16 cellular contexts compared by ENCODE assay signal in the genomic region with DNA sequence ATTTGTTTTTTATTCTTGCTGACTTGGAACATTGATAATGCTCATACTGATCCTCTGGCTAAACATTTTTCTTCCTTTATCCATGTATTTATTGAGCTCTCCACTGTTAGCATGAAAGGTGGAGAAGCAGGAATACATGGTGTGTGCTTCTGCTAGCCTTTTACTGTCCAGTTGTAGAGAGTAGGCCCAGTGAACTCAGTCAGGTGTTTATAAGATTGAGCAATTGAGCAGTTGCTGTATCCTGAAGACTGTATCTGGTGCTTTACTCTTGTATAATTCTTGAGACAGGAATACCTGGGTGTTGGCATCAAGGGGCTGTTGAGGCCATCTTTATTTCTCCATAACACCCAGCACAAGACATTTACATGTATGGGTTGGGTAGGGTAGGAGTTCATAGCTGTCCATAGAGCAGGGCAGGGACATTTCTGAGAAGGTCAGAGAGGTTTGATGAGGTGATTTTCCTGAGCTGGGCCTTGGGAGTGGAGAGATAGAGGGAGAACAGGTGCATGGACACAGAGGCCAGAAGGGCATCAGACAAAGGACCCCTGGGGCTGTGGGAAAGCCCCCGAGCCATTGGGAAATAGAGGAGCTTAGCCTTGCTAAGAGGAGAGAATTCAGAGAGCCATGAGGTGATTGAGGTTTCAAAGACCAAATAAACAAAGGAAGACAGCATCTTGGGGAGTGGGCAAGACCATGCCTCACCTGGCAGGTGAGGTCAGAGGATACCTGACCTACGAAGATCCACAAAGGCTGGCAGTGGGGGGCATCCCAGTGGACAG.
A peak's percentile ranks its signal among the peaks of the same experiment; 100 is the strongest.
DNase-seq lines count a peak whose midpoint lies in the region; ATAC-seq, FAIRE-seq and TF ChIP-seq lines count a peak whose summit lies in the region.
"Had no signal": no experiment of that assay in that cellular context is flagged by ENCODE, and none has a peak within 500 bp of the region (broad histone marks: within the 10 kb centered on the region; RNA-seq: fewer than 3 reads in every experiment).

No MANE protein-coding gene starts in this region.

- no peaks in the 10 kb centered on the region for H3K36me3 Mint-ChIP-seq in glutamatergic neuron (ENCODE audit: unreplicated experiment)
- no peaks in the 10 kb centered on the region for H3K36me3 Mint-ChIP-seq in CD4-positive, alpha-beta memory T cell
- H3K36me3 Mint-ChIP-seq: naive B cell; stimulated activated memory B cell treated with anti-CD40 and anti-IgM and Interleukin-4, amounts not matched to agents 10 μg/mL and 1 μg/mL and 100 μg/mL, for 72 hours had no signal

- H3K9me2 ChIP-seq in OCI-LY7 (ENCODE audit: insufficient read depth, low read length) = no peaks in the 10 kb centered on the region

- H3K27ac Mint-ChIP-seq in glutamatergic neuron (ENCODE audit: unreplicated experiment) = no peak overlapping the region
- no peak overlapping the region for H3K27ac Mint-ChIP-seq in CD4-positive, alpha-beta memory T cell
- H3K27ac Mint-ChIP-seq: activated T-helper 17 cell treated with anti-CD3 and anti-CD28 coated beads, Interleukin-2, amount 50 U/mL, for 72 hours; stimulated activated memory B cell treated with anti-CD40 and anti-IgM and Interleukin-4, amounts not matched to agents 10 μg/mL and 1 μg/mL and 100 μg/mL, for 72 hours; T-helper 17 cell had no signal

- no peak for TF ChIP-seq CTCF in OCI-LY7 (conservative IDR thresholded peaks at IDR 0.05; ENCODE audit: low read length)
- no peak for TF ChIP-seq CTCF in glutamatergic neuron (IDR thresholded peaks at IDR 0.05; ENCODE audit: partially characterized antibody, unreplicated experiment)
- TF ChIP-seq CTCF in pancreas (IDR thresholded peaks at IDR 0.05) = no peak

- 78 to 93% methylated on average over 2 of the region's 2 CpGs for WGBS in pancreas, 2 donors

- CTCF ChIA-PET in OCI-LY7 (lab: Charles Lee; ENCODE audit: unreplicated experiment) = no interaction called here
- CTCF ChIA-PET in CD4-positive, alpha-beta memory T cell (lab: Charles Lee; ENCODE audit: partially characterized antibody) = no interaction called here

- peak overlapping the region; percentile 1 for H3K4me3 Mint-ChIP-seq in glutamatergic neuron (ENCODE audit: unreplicated experiment)
- no peak overlapping the region for H3K4me3 Mint-ChIP-seq in CD4-positive, alpha-beta memory T cell
- H3K4me3 Mint-ChIP-seq: naive B cell; stimulated activated memory B cell treated with anti-CD40 and anti-IgM and Interleukin-4, amounts not matched to agents 10 μg/mL and 1 μg/mL and 100 μg/mL, for 72 hours; T-helper 17 cell had no signal

- no peak overlapping the region for H3K9ac ChIP-seq in BLaER1 treated with 17β-estradiol and CSF1 and Interleukin-3, amounts not matched to agents 10 nM and 100 nM

- peak overlapping the region; percentile 47 to 85 (median 75) for H3K4me2 ChIP-seq in BLaER1 treated with 17β-estradiol and CSF1 and Interleukin-3, amounts not matched to agents 10 nM and 100 nM
- H3K4me2 ChIP-seq in OCI-LY7 (ENCODE audit: low read length) = 0 out of 2 replicates have a peak overlapping the region, but pooled peaks have one; percentile 55

- no peak overlapping the region for H2AFZ ChIP-seq in OCI-LY7 (ENCODE audit: low read length)

- peaks cover 12% of the 10 kb centered on the region for H3K9me3 Mint-ChIP-seq in glutamatergic neuron (ENCODE audit: unreplicated experiment)
- H3K9me3 Mint-ChIP-seq in CD4-positive, alpha-beta memory T cell = peaks cover 0 to 4% (median 0%) of the 10 kb centered on the region in 8 donors
- H3K9me3 Mint-ChIP-seq: activated T-helper 17 cell treated with anti-CD3 and anti-CD28 coated beads, Interleukin-2, amount 50 U/mL, for 72 hours had no signal

- no peaks in the 10 kb centered on the region for H4K20me1 ChIP-seq in BLaER1 treated with 17β-estradiol and CSF1 and Interleukin-3, amounts not matched to agents 10 nM and 100 nM
- no peaks in the 10 kb centered on the region for H4K20me1 ChIP-seq in OCI-LY7 (ENCODE audit: insufficient read depth, low read length)

- H3K4me3 ChIP-seq in BLaER1 treated with 17β-estradiol and CSF1 and Interleukin-3, amounts not matched to agents 10 nM and 100 nM = no peak overlapping the region
- H3K4me3 ChIP-seq in OCI-LY7 (ENCODE audit: low read depth, low read length, poor library complexity, severe bottlenecking) = no peak overlapping the region
- no peak overlapping the region for H3K4me3 ChIP-seq in pancreas
- no peak overlapping the region for H3K4me3 ChIP-seq in CD4-positive, alpha-beta memory T cell (ENCODE audit: low read length in 2 of 2)

- BruUV-seq in OCI-LY7 (replicated peaks; lab: Mats Ljungman, UMichigan) = no TSS peak

- H3K27me3 Mint-ChIP-seq in glutamatergic neuron (ENCODE audit: unreplicated experiment) = peaks cover 16% of the 10 kb centered on the region
- peaks cover 33 to 55% of the 10 kb centered on the region in 2 donors for H3K27me3 Mint-ChIP-seq in CD4-positive, alpha-beta memory T cell

- POLR2A ChIA-PET in OCI-LY7 (lab: Charles Lee) = interaction anchor here (1.7 kb wide), 1 partner anchor 13 kb away, joined by 6 read pairs; no protein-coding TSS in a partner anchor
- POLR2A ChIA-PET in CD4-positive, alpha-beta memory T cell (lab: Charles Lee; ENCODE audit: partially characterized antibody) = no interaction called here

- intact Hi-C loops in OCI-LY7 (cut with micrococcal nuclease; ENCODE audit: unreplicated experiment) (no loop called here), pancreas (cut with DNase I) (no loop called here)
- intact Hi-C loops in CD4-positive, alpha-beta memory T cell (cut with micrococcal nuclease) = no loop called here

- H3K27me3 ChIP-seq in BLaER1 treated with 17β-estradiol and CSF1 and Interleukin-3, amounts not matched to agents 10 nM and 100 nM = peaks cover 0 to 19% (median 0%) of the 10 kb centered on the region in 11 experiments; a peak in 3 of 22 replicates
- no peaks in the 10 kb centered on the region for H3K27me3 ChIP-seq in pancreas
- peaks cover 11% of the 10 kb centered on the region for H3K27me3 ChIP-seq in CD4-positive, alpha-beta memory T cell (ENCODE audit: insufficient read depth, low read length)
- H3K27me3 ChIP-seq: SJCRH30 had no signal

- FAIRE-seq in pancreas (lab: Jason Lieb, UNC) = no peak
- FAIRE-seq: colon had no signal

- H3K36me3 ChIP-seq in BLaER1 treated with 17β-estradiol and CSF1 and Interleukin-3, amounts not matched to agents 10 nM and 100 nM = no peaks in the 10 kb centered on the region
- no peaks in the 10 kb centered on the region for H3K36me3 ChIP-seq in OCI-LY7 (ENCODE audit: insufficient read depth, low read length)
- no peaks in the 10 kb centered on the region for H3K36me3 ChIP-seq in pancreas
- no peaks in the 10 kb centered on the region for H3K36me3 ChIP-seq in CD4-positive, alpha-beta memory T cell (ENCODE audit: insufficient read depth, low read length)

- H3K27ac ChIP-seq in BLaER1 treated with 17β-estradiol and CSF1 and Interleukin-3, amounts not matched to agents 10 nM and 100 nM = no peak overlapping the region
- no peak overlapping the region for H3K27ac ChIP-seq in OCI-LY7 (ENCODE audit: low read depth, low read length, poor library complexity, severe bottlenecking)
- peak overlapping the region; percentile 11 to 87 (median 47) for H3K27ac ChIP-seq in pancreas
- no peak overlapping the region for H3K27ac ChIP-seq in CD4-positive, alpha-beta memory T cell (ENCODE audit: low read depth, low read length)

- ATAC-seq in pancreas = peak in 3 of 4 donors; percentile 3 to 9 (median 8)
- ATAC-seq in HG03097 (IDR thresholded peaks at IDR 0.05; ENCODE audit: low FRiP score, unreplicated experiment) = no peak
- no peak for ATAC-seq in GM21529 (IDR thresholded peaks at IDR 0.05; ENCODE audit: unreplicated experiment)
- ATAC-seq: activated T-helper 17 cell treated with anti-CD3 and anti-CD28 coated beads, Interleukin-2, amount 50 U/mL, for 72 hours; stimulated activated memory B cell treated with anti-CD40 and anti-IgM and Interleukin-4, amounts not matched to agents 10 μg/mL and 1 μg/mL and 100 μg/mL, for 72 hours; T-helper 17 cell had no signal

- no peaks in the 10 kb centered on the region for H3K9me3 ChIP-seq in BLaER1 treated with 17β-estradiol and CSF1 and Interleukin-3, amounts not matched to agents 10 nM and 100 nM (replicated peaks in 1 of 11)
- H3K9me3 ChIP-seq in OCI-LY7 (ENCODE audit: low read length) (0 out of 2 replicates have a peak, but pooled peaks cover 4% of the 10 kb centered on the region), pancreas (no peaks in the 10 kb centered on the region)
- H3K9me3 ChIP-seq in CD4-positive, alpha-beta memory T cell (ENCODE audit: control insufficient read depth in 1 of 2, low read length in 2 of 2) = no peaks in the 10 kb centered on the region
- H3K9me3 ChIP-seq: SJCRH30 had no signal

- peaks cover 54% of the 10 kb centered on the region for H3K4me1 Mint-ChIP-seq in glutamatergic neuron (ENCODE audit: low read depth, unreplicated experiment)
- peaks cover 7 to 14% (median 9%) of the 10 kb centered on the region in 4 donors for H3K4me1 Mint-ChIP-seq in CD4-positive, alpha-beta memory T cell

- peaks cover 20 to 32% (median 28%) of the 10 kb centered on the region in 10 experiments for H3K4me1 ChIP-seq in BLaER1 treated with 17β-estradiol and CSF1 and Interleukin-3, amounts not matched to agents 10 nM and 100 nM
- H3K4me1 ChIP-seq in OCI-LY7 (ENCODE audit: insufficient read depth, low read length, poor library complexity, severe bottlenecking) = peaks cover 21% of the 10 kb centered on the region
- peaks cover 26 to 52% (median 41%) of the 10 kb centered on the region in 3 donors for H3K4me1 ChIP-seq in pancreas
- peaks cover 11% of the 10 kb centered on the region for H3K4me1 ChIP-seq in CD4-positive, alpha-beta memory T cell (ENCODE audit: insufficient read depth, low read length)

- H3K79me2 ChIP-seq in OCI-LY7 (ENCODE audit: insufficient read depth, low read depth, low read length) = no peaks in the 10 kb centered on the region

- DNase-seq in OCI-LY7 (ENCODE audit: low spot score) = no peak
- no peak for DNase-seq in glutamatergic neuron
- no peak for DNase-seq in pancreas
- no peak for DNase-seq in NCI-H526 treated with DMSO at 0.1 percent for 48 hours (lab: John Stamatoyannopoulos, UW)
- DNase-seq in CD4-positive, alpha-beta memory T cell = no peak
- DNase-seq: naive B cell, NCI-H2029, NCI-H524, SJCRH30, T-helper 17 cell had no signal

Comparison
In these comparisons a context has a peak if more than half of its experiments do, and no peak if none do; other contexts are left out.
1. H3K27ac ChIP-seq: peak in pancreas (4 of 4); none in BLaER1 treated with 17β-estradiol and CSF1 and Interleukin-3, amounts not matched to agents 10 nM and 100 nM (0 of 11), OCI-LY7 (single experiment) and CD4-positive, alpha-beta memory T cell (single experiment).
2. ATAC-seq: peak in pancreas (3 of 4); none in HG03097 (single experiment) and GM21529 (single experiment).